Comparison of ENCODE assay signal across 1 cellular context in genomic region chr19:45405435-45406164, GRCh38.
A peak's percentile ranks its signal among the peaks of the same experiment; 100 is the strongest.
TF ChIP-seq lines count a peak whose summit lies in the region.

No MANE protein-coding gene starts in this region.

TF ChIP-seq in HepG2, 621 proteins besides CTCF, POLR2A, EP300 and RAD21 (continued from another document and continues in another):
- no peak for TF ChIP-seq ZNF614 (CRISPR knock-in tag; IDR thresholded peaks at IDR 0.05; ENCODE audit: borderline replicate concordance)
- TF ChIP-seq ISX (CRISPR knock-in tag; conservative IDR thresholded peaks at IDR 0.05) = no peak
- TF ChIP-seq ZMAT3 (CRISPR knock-in tag; conservative IDR thresholded peaks at IDR 0.05) = no peak
- TF ChIP-seq FOXA3 (CRISPR knock-in tag; IDR thresholded peaks at IDR 0.05) = 0 out of 2 replicates have a peak, but pooled peaks have one; percentile 5
- no peak for TF ChIP-seq ZNF773 (CRISPR knock-in tag; IDR thresholded peaks at IDR 0.05; ENCODE audit: borderline replicate concordance)
- no peak for TF ChIP-seq MXD3 (CRISPR knock-in tag; IDR thresholded peaks at IDR 0.05)
- no peak for TF ChIP-seq ZNF280D (CRISPR knock-in tag; IDR thresholded peaks at IDR 0.05)
- no peak for TF ChIP-seq ZNF230 (CRISPR knock-in tag; IDR thresholded peaks at IDR 0.05)
- no peak; the same call in 1 of the 2 replicates for TF ChIP-seq IRF9 (CRISPR knock-in tag; IDR thresholded peaks at IDR 0.05; ENCODE audit: borderline replicate concordance)
- TF ChIP-seq SPEN (CRISPR knock-in tag; IDR thresholded peaks at IDR 0.05; ENCODE audit: low read depth) = no peak
- TF ChIP-seq NFYC (CRISPR knock-in tag; IDR thresholded peaks at IDR 0.05) = no peak
- TF ChIP-seq EEA1 (CRISPR knock-in tag; IDR thresholded peaks at IDR 0.05; ENCODE audit: borderline replicate concordance) = no peak
- no peak for TF ChIP-seq HMGA1 (CRISPR knock-in tag; conservative IDR thresholded peaks at IDR 0.05)
- TF ChIP-seq ZNF160 (CRISPR knock-in tag; IDR thresholded peaks at IDR 0.05) = 0 out of 2 replicates have a peak, but pooled peaks have one; percentile 28
- 0 out of 2 replicates have a peak, but pooled peaks have one; percentile 18 for TF ChIP-seq KDM5B (CRISPR knock-in tag; IDR thresholded peaks at IDR 0.05; ENCODE audit: borderline replicate concordance)
- TF ChIP-seq, protein P1, sequence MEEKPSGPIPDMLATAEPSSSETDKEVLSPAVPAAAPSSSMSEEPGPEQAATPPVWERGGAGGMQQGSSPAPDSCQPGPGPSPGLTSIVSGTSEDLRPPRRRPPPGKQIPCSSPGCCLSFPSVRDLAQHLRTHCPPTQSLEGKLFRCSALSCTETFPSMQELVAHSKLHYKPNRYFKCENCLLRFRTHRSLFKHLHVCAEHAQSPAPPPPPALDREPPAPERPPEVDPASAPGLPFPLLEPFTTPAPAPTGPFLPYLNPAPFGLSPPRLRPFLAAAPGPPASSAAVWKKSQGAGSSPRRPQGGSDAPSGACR (CRISPR knock-in tag; IDR thresholded peaks at IDR 0.05) = no peak
- no peak for TF ChIP-seq NBN (conservative IDR thresholded peaks at IDR 0.05)
- TF ChIP-seq REL (CRISPR knock-in tag; conservative IDR thresholded peaks at IDR 0.05) = no peak
- no peak for TF ChIP-seq ZNF740 (CRISPR knock-in tag; IDR thresholded peaks at IDR 0.05)
- TF ChIP-seq RNF219 (CRISPR knock-in tag; IDR thresholded peaks at IDR 0.05) = 0 out of 2 replicates have a peak, but pooled peaks have one; percentile 61
- TF ChIP-seq, protein P2, sequence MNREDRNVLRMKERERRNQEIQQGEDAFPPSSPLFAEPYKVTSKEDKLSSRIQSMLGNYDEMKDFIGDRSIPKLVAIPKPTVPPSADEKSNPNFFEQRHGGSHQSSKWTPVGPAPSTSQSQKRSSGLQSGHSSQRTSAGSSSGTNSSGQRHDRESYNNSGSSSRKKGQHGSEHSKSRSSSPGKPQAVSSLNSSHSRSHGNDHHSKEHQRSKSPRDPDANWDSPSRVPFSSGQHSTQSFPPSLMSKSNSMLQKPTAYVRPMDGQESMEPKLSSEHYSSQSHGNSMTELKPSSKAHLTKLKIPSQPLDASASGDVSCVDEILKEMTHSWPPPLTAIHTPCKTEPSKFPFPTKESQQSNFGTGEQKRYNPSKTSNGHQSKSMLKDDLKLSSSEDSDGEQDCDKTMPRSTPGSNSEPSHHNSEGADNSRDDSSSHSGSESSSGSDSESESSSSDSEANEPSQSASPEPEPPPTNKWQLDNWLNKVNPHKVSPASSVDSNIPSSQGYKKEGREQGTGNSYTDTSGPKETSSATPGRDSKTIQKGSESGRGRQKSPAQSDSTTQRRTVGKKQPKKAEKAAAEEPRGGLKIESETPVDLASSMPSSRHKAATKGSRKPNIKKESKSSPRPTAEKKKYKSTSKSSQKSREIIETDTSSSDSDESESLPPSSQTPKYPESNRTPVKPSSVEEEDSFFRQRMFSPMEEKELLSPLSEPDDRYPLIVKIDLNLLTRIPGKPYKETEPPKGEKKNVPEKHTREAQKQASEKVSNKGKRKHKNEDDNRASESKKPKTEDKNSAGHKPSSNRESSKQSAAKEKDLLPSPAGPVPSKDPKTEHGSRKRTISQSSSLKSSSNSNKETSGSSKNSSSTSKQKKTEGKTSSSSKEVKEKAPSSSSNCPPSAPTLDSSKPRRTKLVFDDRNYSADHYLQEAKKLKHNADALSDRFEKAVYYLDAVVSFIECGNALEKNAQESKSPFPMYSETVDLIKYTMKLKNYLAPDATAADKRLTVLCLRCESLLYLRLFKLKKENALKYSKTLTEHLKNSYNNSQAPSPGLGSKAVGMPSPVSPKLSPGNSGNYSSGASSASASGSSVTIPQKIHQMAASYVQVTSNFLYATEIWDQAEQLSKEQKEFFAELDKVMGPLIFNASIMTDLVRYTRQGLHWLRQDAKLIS (CRISPR knock-in tag; IDR thresholded peaks at IDR 0.05) = no peak
- TF ChIP-seq, protein P3, sequence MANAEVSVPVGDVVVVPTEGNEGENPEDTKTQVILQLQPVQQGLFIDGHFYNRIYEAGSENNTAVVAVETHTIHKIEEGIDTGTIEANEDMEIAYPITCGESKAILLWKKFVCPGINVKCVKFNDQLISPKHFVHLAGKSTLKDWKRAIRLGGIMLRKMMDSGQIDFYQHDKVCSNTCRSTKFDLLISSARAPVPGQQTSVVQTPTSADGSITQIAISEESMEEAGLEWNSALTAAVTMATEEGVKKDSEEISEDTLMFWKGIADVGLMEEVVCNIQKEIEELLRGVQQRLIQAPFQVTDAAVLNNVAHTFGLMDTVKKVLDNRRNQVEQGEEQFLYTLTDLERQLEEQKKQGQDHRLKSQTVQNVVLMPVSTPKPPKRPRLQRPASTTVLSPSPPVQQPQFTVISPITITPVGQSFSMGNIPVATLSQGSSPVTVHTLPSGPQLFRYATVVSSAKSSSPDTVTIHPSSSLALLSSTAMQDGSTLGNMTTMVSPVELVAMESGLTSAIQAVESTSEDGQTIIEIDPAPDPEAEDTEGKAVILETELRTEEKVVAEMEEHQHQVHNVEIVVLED (CRISPR knock-in tag; IDR thresholded peaks at IDR 0.05; ENCODE audit: borderline replicate concordance) = no peak; the same call in 1 of the 2 replicates
- TF ChIP-seq TBX3 (IDR thresholded peaks at IDR 0.05; ENCODE audit: borderline replicate concordance) = no peak
- no peak for TF ChIP-seq ZNF33A (CRISPR knock-in tag; IDR thresholded peaks at IDR 0.05; ENCODE audit: borderline replicate concordance)
- no peak for TF ChIP-seq MZF1 (CRISPR knock-in tag; IDR thresholded peaks at IDR 0.05; ENCODE audit: borderline replicate concordance)
- no peak for TF ChIP-seq CBX2 (IDR thresholded peaks at IDR 0.05; ENCODE audit: low read depth, low read length)
- TF ChIP-seq CBX2 (CRISPR knock-in tag; IDR thresholded peaks at IDR 0.05; ENCODE audit: low read depth) = no peak
- TF ChIP-seq ZNF367 (CRISPR knock-in tag; IDR thresholded peaks at IDR 0.05; ENCODE audit: borderline replicate concordance) = no peak
- TF ChIP-seq ZNF407 (CRISPR knock-in tag; IDR thresholded peaks at IDR 0.05; ENCODE audit: not compliant biosample characterization) = no peak
- TF ChIP-seq CBFB (CRISPR knock-in tag; IDR thresholded peaks at IDR 0.05) = peak; percentile 48; the same call in 1 of the 2 replicates
- TF ChIP-seq NFKBIZ (CRISPR knock-in tag; IDR thresholded peaks at IDR 0.05) = no peak
- no peak; the same call in none of the 2 replicates for TF ChIP-seq TFDP1 (CRISPR knock-in tag; IDR thresholded peaks at IDR 0.05; ENCODE audit: borderline replicate concordance)
- TF ChIP-seq ZNF562 (CRISPR knock-in tag; IDR thresholded peaks at IDR 0.05; ENCODE audit: borderline replicate concordance) = no peak
- TF ChIP-seq ZNF263 (CRISPR knock-in tag; IDR thresholded peaks at IDR 0.05) = no peak
